In the genomic region with DNA sequence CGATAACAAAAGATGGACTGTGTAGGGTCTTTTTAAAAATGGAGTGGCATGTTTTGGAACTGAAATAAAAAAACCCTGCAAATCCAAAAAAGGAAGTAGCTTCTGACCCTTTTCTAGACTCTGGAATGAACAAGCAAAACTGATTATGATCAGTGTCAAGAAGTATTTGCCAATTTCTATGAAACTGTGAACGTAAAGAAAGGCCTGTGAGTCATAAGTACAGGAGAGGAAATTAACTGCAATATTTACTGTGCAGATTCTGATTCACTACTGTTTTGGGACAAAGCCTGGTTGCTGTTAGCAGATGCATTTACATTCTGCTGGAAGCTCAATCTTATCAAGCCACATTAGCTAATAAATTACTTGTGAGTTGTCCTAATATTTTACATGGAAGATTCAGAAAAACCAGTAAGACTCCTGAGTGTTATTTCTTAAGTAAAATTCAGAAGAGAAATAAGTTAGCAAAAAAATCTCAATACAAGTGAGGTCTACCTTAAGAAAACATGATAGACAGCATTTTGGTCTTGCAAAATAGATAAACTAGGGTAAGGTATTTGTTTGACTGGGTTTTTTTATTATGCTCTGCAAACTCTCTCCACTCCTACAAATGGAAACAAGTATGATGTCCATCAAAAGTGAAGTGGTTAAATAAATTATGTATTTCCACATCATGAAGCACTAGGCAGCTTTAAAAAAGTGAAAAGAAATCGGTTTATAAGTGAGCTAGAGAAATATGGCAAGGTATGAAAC, we compare ENCODE assay signal across 1 cellular context.
TF ChIP-seq lines count a peak whose summit lies in the region.

No MANE protein-coding gene starts in this region.

TF ChIP-seq in K562, 482 proteins besides CTCF, POLR2A, EP300 and RAD21 (continued from another document and continues in another):
- no peak for TF ChIP-seq NR2C2 (CRISPR knock-in tag; IDR thresholded peaks at IDR 0.05)
- TF ChIP-seq NR2C2 (tag; IDR thresholded peaks at IDR 0.05) = peak; percentile 64
- TF ChIP-seq GTF2F1 (IDR thresholded peaks at IDR 0.05; ENCODE audit: low read depth, low read length) = no peak
- TF ChIP-seq ELF4 (CRISPR knock-in tag; IDR thresholded peaks at IDR 0.05) = no peak
- TF ChIP-seq CREB1 (IDR thresholded peaks at IDR 0.05) = no peak
- no peak for TF ChIP-seq CREB1 (CRISPR knock-in tag; IDR thresholded peaks at IDR 0.05)
- TF ChIP-seq NR3C1 (CRISPR knock-in tag; IDR thresholded peaks at IDR 0.05) = no peak
- no peak for TF ChIP-seq CAMTA2 (CRISPR knock-in tag; conservative IDR thresholded peaks at IDR 0.05)
- no peak for TF ChIP-seq HNRNPH1 (optimal IDR thresholded peaks at IDR 0.05; ENCODE audit: low read depth, low read length)
- TF ChIP-seq ZFX (CRISPR knock-in tag; IDR thresholded peaks at IDR 0.05) = no peak
- TF ChIP-seq ZNF583 (CRISPR knock-in tag; IDR thresholded peaks at IDR 0.05) = no peak
- no peak for TF ChIP-seq SAFB (IDR thresholded peaks at IDR 0.05; ENCODE audit: borderline replicate concordance, low read depth, low read length)
- no peak for TF ChIP-seq CEBPG (CRISPR knock-in tag; IDR thresholded peaks at IDR 0.05)
- TF ChIP-seq CEBPG (tag; conservative IDR thresholded peaks at IDR 0.05 in 1 of 2, IDR thresholded peaks at IDR 0.05 in 1 of 2) = peak; percentile 39 to 76; a peak in 3 of 4 replicates
- TF ChIP-seq ATF7 (IDR thresholded peaks at IDR 0.05) = no peak
- TF ChIP-seq ZNF695 (CRISPR knock-in tag; IDR thresholded peaks at IDR 0.05) = no peak
- TF ChIP-seq COPS2 (conservative IDR thresholded peaks at IDR 0.05) = no peak
- TF ChIP-seq, protein P1, sequence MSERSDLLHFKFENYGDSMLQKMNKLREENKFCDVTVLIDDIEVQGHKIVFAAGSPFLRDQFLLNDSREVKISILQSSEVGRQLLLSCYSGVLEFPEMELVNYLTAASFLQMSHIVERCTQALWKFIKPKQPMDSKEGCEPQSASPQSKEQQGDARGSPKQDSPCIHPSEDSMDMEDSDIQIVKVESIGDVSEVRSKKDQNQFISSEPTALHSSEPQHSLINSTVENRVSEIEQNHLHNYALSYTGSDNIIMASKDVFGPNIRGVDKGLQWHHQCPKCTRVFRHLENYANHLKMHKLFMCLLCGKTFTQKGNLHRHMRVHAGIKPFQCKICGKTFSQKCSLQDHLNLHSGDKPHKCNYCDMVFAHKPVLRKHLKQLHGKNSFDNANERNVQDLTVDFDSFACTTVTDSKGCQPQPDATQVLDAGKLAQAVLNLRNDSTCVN (CRISPR knock-in tag; IDR thresholded peaks at IDR 0.05) = no peak
- no peak for TF ChIP-seq ZBTB17 (CRISPR knock-in tag; IDR thresholded peaks at IDR 0.05)
- no peak for TF ChIP-seq L3MBTL2 (IDR thresholded peaks at IDR 0.05)
- no peak for TF ChIP-seq ZNF431 (CRISPR knock-in tag; IDR thresholded peaks at IDR 0.05)
- TF ChIP-seq, protein P2, sequence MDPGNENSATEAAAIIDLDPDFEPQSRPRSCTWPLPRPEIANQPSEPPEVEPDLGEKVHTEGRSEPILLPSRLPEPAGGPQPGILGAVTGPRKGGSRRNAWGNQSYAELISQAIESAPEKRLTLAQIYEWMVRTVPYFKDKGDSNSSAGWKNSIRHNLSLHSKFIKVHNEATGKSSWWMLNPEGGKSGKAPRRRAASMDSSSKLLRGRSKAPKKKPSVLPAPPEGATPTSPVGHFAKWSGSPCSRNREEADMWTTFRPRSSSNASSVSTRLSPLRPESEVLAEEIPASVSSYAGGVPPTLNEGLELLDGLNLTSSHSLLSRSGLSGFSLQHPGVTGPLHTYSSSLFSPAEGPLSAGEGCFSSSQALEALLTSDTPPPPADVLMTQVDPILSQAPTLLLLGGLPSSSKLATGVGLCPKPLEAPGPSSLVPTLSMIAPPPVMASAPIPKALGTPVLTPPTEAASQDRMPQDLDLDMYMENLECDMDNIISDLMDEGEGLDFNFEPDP (CRISPR knock-in tag; IDR thresholded peaks at IDR 0.05) = no peak
- peak in 1 of 2 experiments; percentile 65; a peak in 2 of 4 replicates for TF ChIP-seq FOXA3 (CRISPR knock-in tag; conservative IDR thresholded peaks at IDR 0.05 in 1 of 2, IDR thresholded peaks at IDR 0.05 in 1 of 2)
- TF ChIP-seq, protein P3, sequence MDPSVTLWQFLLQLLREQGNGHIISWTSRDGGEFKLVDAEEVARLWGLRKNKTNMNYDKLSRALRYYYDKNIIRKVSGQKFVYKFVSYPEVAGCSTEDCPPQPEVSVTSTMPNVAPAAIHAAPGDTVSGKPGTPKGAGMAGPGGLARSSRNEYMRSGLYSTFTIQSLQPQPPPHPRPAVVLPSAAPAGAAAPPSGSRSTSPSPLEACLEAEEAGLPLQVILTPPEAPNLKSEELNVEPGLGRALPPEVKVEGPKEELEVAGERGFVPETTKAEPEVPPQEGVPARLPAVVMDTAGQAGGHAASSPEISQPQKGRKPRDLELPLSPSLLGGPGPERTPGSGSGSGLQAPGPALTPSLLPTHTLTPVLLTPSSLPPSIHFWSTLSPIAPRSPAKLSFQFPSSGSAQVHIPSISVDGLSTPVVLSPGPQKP (CRISPR knock-in tag; IDR thresholded peaks at IDR 0.05) = no peak
- TF ChIP-seq, protein P4, sequence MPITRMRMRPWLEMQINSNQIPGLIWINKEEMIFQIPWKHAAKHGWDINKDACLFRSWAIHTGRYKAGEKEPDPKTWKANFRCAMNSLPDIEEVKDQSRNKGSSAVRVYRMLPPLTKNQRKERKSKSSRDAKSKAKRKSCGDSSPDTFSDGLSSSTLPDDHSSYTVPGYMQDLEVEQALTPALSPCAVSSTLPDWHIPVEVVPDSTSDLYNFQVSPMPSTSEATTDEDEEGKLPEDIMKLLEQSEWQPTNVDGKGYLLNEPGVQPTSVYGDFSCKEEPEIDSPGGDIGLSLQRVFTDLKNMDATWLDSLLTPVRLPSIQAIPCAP (CRISPR knock-in tag; IDR thresholded peaks at IDR 0.05; ENCODE audit: borderline replicate concordance) = no peak
- no peak for TF ChIP-seq ZNF23 (CRISPR knock-in tag; IDR thresholded peaks at IDR 0.05)
- TF ChIP-seq, protein P5, sequence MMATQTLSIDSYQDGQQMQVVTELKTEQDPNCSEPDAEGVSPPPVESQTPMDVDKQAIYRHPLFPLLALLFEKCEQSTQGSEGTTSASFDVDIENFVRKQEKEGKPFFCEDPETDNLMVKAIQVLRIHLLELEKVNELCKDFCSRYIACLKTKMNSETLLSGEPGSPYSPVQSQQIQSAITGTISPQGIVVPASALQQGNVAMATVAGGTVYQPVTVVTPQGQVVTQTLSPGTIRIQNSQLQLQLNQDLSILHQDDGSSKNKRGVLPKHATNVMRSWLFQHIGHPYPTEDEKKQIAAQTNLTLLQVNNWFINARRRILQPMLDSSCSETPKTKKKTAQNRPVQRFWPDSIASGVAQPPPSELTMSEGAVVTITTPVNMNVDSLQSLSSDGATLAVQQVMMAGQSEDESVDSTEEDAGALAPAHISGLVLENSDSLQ (IDR thresholded peaks at IDR 0.05) = no peak
- TF ChIP-seq ZNF445 (CRISPR knock-in tag; IDR thresholded peaks at IDR 0.05; ENCODE audit: low read depth) = no peak
- TF ChIP-seq, protein P6, sequence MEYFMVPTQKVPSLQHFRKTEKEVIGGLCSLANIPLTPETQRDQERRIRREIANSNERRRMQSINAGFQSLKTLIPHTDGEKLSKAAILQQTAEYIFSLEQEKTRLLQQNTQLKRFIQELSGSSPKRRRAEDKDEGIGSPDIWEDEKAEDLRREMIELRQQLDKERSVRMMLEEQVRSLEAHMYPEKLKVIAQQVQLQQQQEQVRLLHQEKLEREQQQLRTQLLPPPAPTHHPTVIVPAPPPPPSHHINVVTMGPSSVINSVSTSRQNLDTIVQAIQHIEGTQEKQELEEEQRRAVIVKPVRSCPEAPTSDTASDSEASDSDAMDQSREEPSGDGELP (CRISPR knock-in tag; IDR thresholded peaks at IDR 0.05; ENCODE audit: borderline replicate concordance) = no peak
- TF ChIP-seq JUND (IDR thresholded peaks at IDR 0.05; ENCODE audit: borderline replicate concordance, low read depth, low read length) = peak; percentile 77; the same call in 1 of the 2 replicates
- peak; percentile 82; the same call in 2 of the 3 replicates for TF ChIP-seq JUND (tag; IDR thresholded peaks at IDR 0.05; ENCODE audit: borderline replicate concordance, low read depth, low read length)
- no peak for TF ChIP-seq SNRNP70 (optimal IDR thresholded peaks at IDR 0.05; ENCODE audit: low read depth, low read length)
- no peak for TF ChIP-seq PPARD (CRISPR knock-in tag; IDR thresholded peaks at IDR 0.05)
- TF ChIP-seq ARID3B (CRISPR knock-in tag; IDR thresholded peaks at IDR 0.05; ENCODE audit: borderline replicate concordance) = no peak
- TF ChIP-seq RUNX1 (IDR thresholded peaks at IDR 0.05; ENCODE audit: low read depth) = no peak
- TF ChIP-seq ZNF589 (CRISPR knock-in tag; IDR thresholded peaks at IDR 0.05; ENCODE audit: low read depth) = no peak
- peak; percentile 56; the same call in 1 of the 2 replicates for TF ChIP-seq NFE2 (IDR thresholded peaks at IDR 0.05; ENCODE audit: low read depth)
- no peak for TF ChIP-seq CC2D1A (IDR thresholded peaks at IDR 0.05)
- peak; percentile 73 for TF ChIP-seq ATF3 (IDR thresholded peaks at IDR 0.05)
- TF ChIP-seq ATF3 (CRISPR knock-in tag; conservative IDR thresholded peaks at IDR 0.05) = no peak
- TF ChIP-seq, protein P7, sequence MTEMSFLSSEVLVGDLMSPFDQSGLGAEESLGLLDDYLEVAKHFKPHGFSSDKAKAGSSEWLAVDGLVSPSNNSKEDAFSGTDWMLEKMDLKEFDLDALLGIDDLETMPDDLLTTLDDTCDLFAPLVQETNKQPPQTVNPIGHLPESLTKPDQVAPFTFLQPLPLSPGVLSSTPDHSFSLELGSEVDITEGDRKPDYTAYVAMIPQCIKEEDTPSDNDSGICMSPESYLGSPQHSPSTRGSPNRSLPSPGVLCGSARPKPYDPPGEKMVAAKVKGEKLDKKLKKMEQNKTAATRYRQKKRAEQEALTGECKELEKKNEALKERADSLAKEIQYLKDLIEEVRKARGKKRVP (CRISPR knock-in tag; IDR thresholded peaks at IDR 0.05) = no peak
- no peak for TF ChIP-seq ZSCAN32 (CRISPR knock-in tag; IDR thresholded peaks at IDR 0.05)
- TF ChIP-seq ARNT (IDR thresholded peaks at IDR 0.05) = peak in 1 of 2 experiments; percentile 98; a peak in 2 of 4 replicates
- TF ChIP-seq DPF2 (IDR thresholded peaks at IDR 0.05) = 0 out of 2 replicates have a peak, but pooled peaks have one; percentile 39
- TF ChIP-seq HDGF (IDR thresholded peaks at IDR 0.05) = no peak
- TF ChIP-seq, protein P8, sequence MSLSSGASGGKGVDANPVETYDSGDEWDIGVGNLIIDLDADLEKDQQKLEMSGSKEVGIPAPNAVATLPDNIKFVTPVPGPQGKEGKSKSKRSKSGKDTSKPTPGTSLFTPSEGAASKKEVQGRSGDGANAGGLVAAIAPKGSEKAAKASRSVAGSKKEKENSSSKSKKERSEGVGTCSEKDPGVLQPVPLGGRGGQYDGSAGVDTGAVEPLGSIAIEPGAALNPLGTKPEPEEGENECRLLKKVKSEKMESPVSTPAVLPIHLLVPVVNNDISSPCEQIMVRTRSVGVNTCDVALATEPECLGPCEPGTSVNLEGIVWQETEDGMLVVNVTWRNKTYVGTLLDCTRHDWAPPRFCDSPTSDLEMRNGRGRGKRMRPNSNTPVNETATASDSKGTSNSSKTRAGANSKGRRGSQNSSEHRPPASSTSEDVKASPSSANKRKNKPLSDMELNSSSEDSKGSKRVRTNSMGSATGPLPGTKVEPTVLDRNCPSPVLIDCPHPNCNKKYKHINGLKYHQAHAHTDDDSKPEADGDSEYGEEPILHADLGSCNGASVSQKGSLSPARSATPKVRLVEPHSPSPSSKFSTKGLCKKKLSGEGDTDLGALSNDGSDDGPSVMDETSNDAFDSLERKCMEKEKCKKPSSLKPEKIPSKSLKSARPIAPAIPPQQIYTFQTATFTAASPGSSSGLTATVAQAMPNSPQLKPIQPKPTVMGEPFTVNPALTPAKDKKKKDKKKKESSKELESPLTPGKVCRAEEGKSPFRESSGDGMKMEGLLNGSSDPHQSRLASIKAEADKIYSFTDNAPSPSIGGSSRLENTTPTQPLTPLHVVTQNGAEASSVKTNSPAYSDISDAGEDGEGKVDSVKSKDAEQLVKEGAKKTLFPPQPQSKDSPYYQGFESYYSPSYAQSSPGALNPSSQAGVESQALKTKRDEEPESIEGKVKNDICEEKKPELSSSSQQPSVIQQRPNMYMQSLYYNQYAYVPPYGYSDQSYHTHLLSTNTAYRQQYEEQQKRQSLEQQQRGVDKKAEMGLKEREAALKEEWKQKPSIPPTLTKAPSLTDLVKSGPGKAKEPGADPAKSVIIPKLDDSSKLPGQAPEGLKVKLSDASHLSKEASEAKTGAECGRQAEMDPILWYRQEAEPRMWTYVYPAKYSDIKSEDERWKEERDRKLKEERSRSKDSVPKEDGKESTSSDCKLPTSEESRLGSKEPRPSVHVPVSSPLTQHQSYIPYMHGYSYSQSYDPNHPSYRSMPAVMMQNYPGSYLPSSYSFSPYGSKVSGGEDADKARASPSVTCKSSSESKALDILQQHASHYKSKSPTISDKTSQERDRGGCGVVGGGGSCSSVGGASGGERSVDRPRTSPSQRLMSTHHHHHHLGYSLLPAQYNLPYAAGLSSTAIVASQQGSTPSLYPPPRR (CRISPR knock-in tag; IDR thresholded peaks at IDR 0.05; ENCODE audit: borderline replicate concordance) = no peak
- no peak for TF ChIP-seq ZNF282 (CRISPR knock-in tag; IDR thresholded peaks at IDR 0.05)
- peak in 1 of 2 experiments; percentile 82; a peak in 2 of 4 replicates for TF ChIP-seq SRF (CRISPR knock-in tag; IDR thresholded peaks at IDR 0.05)
- 0 out of 2 replicates have a peak, but pooled peaks have one; percentile 19 for TF ChIP-seq ZEB2 (IDR thresholded peaks at IDR 0.05)
- peak; percentile 48; the same call in 1 of the 2 replicates for TF ChIP-seq TEAD4 (IDR thresholded peaks at IDR 0.05; ENCODE audit: low read length)
- no peak for TF ChIP-seq TEAD4 (CRISPR knock-in tag; IDR thresholded peaks at IDR 0.05; ENCODE audit: borderline replicate concordance)
